16 cellular contexts compared by ENCODE assay signal in genomic region chr3:52036829-52037228, GRCh38. TPM values are rescaled to one million over a fixed set of nuclear protein-coding genes. Genes with fewer than 3 reads are reported as not detected.
DNase-seq lines count a peak whose midpoint lies in the region; ATAC-seq and TF ChIP-seq lines count a peak whose summit lies in the region.
"Had no signal": no experiment of that assay in that cellular context is flagged by ENCODE, and none has a peak within 500 bp of the region (broad histone marks: within the 10 kb centered on the region; RNA-seq: fewer than 3 reads in every experiment).

No MANE protein-coding gene starts in this region.

- H2BK120ac ChIP-seq in neuronal stem cell (ENCODE audit: low read depth, low read length): no peak overlapping the region

- no peaks in the 10 kb centered on the region for H3K9me3 Mint-ChIP-seq in activated T-cell treated with anti-CD3 and anti-CD28 coated beads, Interleukin-2, amount 50 U/mL, for 72 hours
- H3K9me3 Mint-ChIP-seq in activated T-cell treated with anti-CD3 and anti-CD28 coated beads, Interleukin-2, amount 50 U/mL, for 24 hours: no peaks in the 10 kb centered on the region
- H3K9me3 Mint-ChIP-seq: stimulated activated naive B cell treated with anti-CD40 and anti-IgM and Interleukin-4, amounts not matched to agents 10 μg/mL and 1 μg/mL and 100 μg/mL, for 72 hours had no signal

- peak overlapping the region; percentile 98 for H2AK5ac ChIP-seq in neuronal stem cell (ENCODE audit: low read depth, low read length)

- H3K36me3 ChIP-seq in OCI-LY1 (ENCODE audit: insufficient read depth, low read length): no peaks in the 10 kb centered on the region
- no peaks in the 10 kb centered on the region for H3K36me3 ChIP-seq in neuronal stem cell (replicated peaks in 1 of 2; ENCODE audit: control insufficient read depth in 2 of 2, insufficient read depth in 2 of 2, low read length in 2 of 2)
- no peaks in the 10 kb centered on the region for H3K36me3 ChIP-seq in adrenal gland (replicated peaks in 1 of 2)
- no peaks in the 10 kb centered on the region for H3K36me3 ChIP-seq in tibial nerve
- H3K36me3 ChIP-seq: uterus had no signal

- TF ChIP-seq POLR2A in adrenal gland (IDR thresholded peaks at IDR 0.05) (no peak), tibial nerve (IDR thresholded peaks at IDR 0.05) (no peak)

- H3K9me3 ChIP-seq in OCI-LY1 (ENCODE audit: low read length) (no peaks in the 10 kb centered on the region), neuronal stem cell (replicated peaks in 1 of 2; ENCODE audit: control insufficient read depth in 2 of 2, insufficient read depth in 1 of 2, low read depth in 1 of 2, low read length in 2 of 2) (no peaks in the 10 kb centered on the region), adrenal gland (replicated peaks in 1 of 3) (no peaks in the 10 kb centered on the region), tibial nerve (no peaks in the 10 kb centered on the region)
- H3K9me3 ChIP-seq: Caco-2, uterus had no signal

- TF ChIP-seq CTCF in OCI-LY1 (IDR thresholded peaks at IDR 0.05; ENCODE audit: low read length): peak; percentile 18; the same call in 1 of the 2 replicates
- no peak for TF ChIP-seq CTCF in dorsolateral prefrontal cortex (IDR thresholded peaks at IDR 0.05 in 54 of 56, conservative IDR thresholded peaks at IDR 0.05 in 2 of 56; ENCODE audit: low read depth in 1 of 56, partially characterized antibody in 56 of 56)
- no peak for TF ChIP-seq CTCF in adrenal gland (IDR thresholded peaks at IDR 0.05)
- no peak for TF ChIP-seq CTCF in tibial nerve (IDR thresholded peaks at IDR 0.05)

- H3K36me3 Mint-ChIP-seq in activated T-cell treated with anti-CD3 and anti-CD28 coated beads, Interleukin-2, amount 50 U/mL, for 72 hours (ENCODE audit: insufficient read depth in 2 of 2): no peaks in the 10 kb centered on the region
- H3K36me3 Mint-ChIP-seq in activated T-cell treated with anti-CD3 and anti-CD28 coated beads, Interleukin-2, amount 50 U/mL, for 24 hours (ENCODE audit: low read depth): no peaks in the 10 kb centered on the region
- H3K36me3 Mint-ChIP-seq: stimulated activated naive B cell treated with anti-CD40 and anti-IgM and Interleukin-4, amounts not matched to agents 10 μg/mL and 1 μg/mL and 100 μg/mL, for 72 hours had no signal

- intact Hi-C loops in dorsolateral prefrontal cortex (cut with DNase I) (no loop called here), adrenal gland (cut with DNase I) (no loop called here)

- H3K18ac ChIP-seq in neuronal stem cell (ENCODE audit: low read length): no peak overlapping the region

- no peak overlapping the region for H2BK5ac ChIP-seq in neuronal stem cell (ENCODE audit: low read length)

- H3K27ac Mint-ChIP-seq in activated T-cell treated with anti-CD3 and anti-CD28 coated beads, Interleukin-2, amount 50 U/mL, for 72 hours: no peak overlapping the region
- no peak overlapping the region for H3K27ac Mint-ChIP-seq in activated T-cell treated with anti-CD3 and anti-CD28 coated beads, Interleukin-2, amount 50 U/mL, for 24 hours
- H3K27ac Mint-ChIP-seq: stimulated activated naive B cell treated with anti-CD40 and anti-IgM and Interleukin-4, amounts not matched to agents 10 μg/mL and 1 μg/mL and 100 μg/mL, for 72 hours had no signal

- no peaks in the 10 kb centered on the region for H3F3A ChIP-seq in OCI-LY1 (ENCODE audit: insufficient read depth, low read length)

- no peak for DNase-seq in activated T-cell treated with anti-CD3 and anti-CD28 coated beads, Interleukin-2, amount 50 U/mL, for 72 hours
- no peak for DNase-seq in activated T-cell treated with anti-CD3 and anti-CD28 coated beads, Interleukin-2, amount 50 U/mL, for 24 hours
- DNase-seq in dorsolateral prefrontal cortex (no peak), neuronal stem cell (ENCODE audit: low spot score) (no peak), adrenal gland (no peak), tibial nerve (ENCODE audit: low spot score in 2 of 2) (no peak)
- DNase-seq: KG1, left ventricle myocardium superior, NCI-H1105 treated with DMSO at 0.1 percent for 48 hours, NCI-H2227 treated with DMSO at 0.1 percent for 48 hours, posterior cingulate gyrus, uterus had no signal

- H3K27me3 ChIP-seq in OCI-LY1 (ENCODE audit: insufficient read depth, low read length) (peaks cover 21% of the 10 kb centered on the region; the same call in 1 of the 2 replicates), dorsolateral prefrontal cortex (no peaks in the 10 kb centered on the region), neuronal stem cell (ENCODE audit: control insufficient read depth in 3 of 3, insufficient read depth in 3 of 3, low read depth in 1 of 3, low read length in 3 of 3) (peaks cover 0 to 80% (median 0%) of the 10 kb centered on the region in 3 experiments), adrenal gland (no peaks in the 10 kb centered on the region), tibial nerve (no peaks in the 10 kb centered on the region)
- H3K27me3 ChIP-seq: uterus had no signal

- ATAC-seq in activated T-cell treated with anti-CD3 and anti-CD28 coated beads, Interleukin-2, amount 50 U/mL, for 72 hours (replicated peaks in 1 of 2): peak; percentile 34 to 47
- ATAC-seq in HG02981 (IDR thresholded peaks at IDR 0.05; ENCODE audit: unreplicated experiment): no peak
- ATAC-seq: left ventricle myocardium superior had no signal

- WGBS in neuronal stem cell (ENCODE audit: extremely low coverage in 2 of 2, insufficient read length in 2 of 2, insufficient replicate concordance in 1 of 2), 2 donors: no CpG with 5 or more reads among the region's 5 CpGs
- WGBS in adrenal gland, 4 donors: 64 to 76% (median 73%) methylated on average over 2 to 5 of the region's 5 CpGs
- 61 to 70% methylated on average over 5 of the region's 5 CpGs for WGBS in tibial nerve, 2 donors

- no peak overlapping the region for H3K9ac ChIP-seq in OCI-LY1 (ENCODE audit: low read length)
- H3K9ac ChIP-seq in neuronal stem cell (ENCODE audit: low read depth, low read length, poor library complexity): no peak overlapping the region

- H2AFZ ChIP-seq in OCI-LY1 (ENCODE audit: low read length) (no peak overlapping the region), neuronal stem cell (ENCODE audit: low read length) (no peak overlapping the region)

- H3K79me2 ChIP-seq in OCI-LY1 (ENCODE audit: insufficient read depth, low read length): no peaks in the 10 kb centered on the region

- H3K4me3 ChIP-seq in OCI-LY1 (ENCODE audit: low read depth, low read length, poor library complexity, severe bottlenecking) (no peak overlapping the region), dorsolateral prefrontal cortex (no peak overlapping the region), neuronal stem cell (ENCODE audit: low read length in 2 of 2) (no peak overlapping the region), adrenal gland (no peak overlapping the region), tibial nerve (no peak overlapping the region)
- H3K4me3 ChIP-seq: uterus had no signal

- H3K27ac ChIP-seq in OCI-LY1 (ENCODE audit: low read depth, low read length, poor library complexity, severe bottlenecking) (no peak overlapping the region), dorsolateral prefrontal cortex (peak overlapping the region in 44 of 59 donors; percentile 27 to 100 (median 98)), neuronal stem cell (replicated peaks; ENCODE audit: low read length) (no peak overlapping the region), adrenal gland (no peak overlapping the region), tibial nerve (peak overlapping the region in 1 of 4 donors; percentile 9)
- H3K27ac ChIP-seq: uterus had no signal

- no peak overlapping the region for H2BK12ac ChIP-seq in neuronal stem cell (ENCODE audit: low read length)

- H3K14ac ChIP-seq in neuronal stem cell (ENCODE audit: low read length): no peak overlapping the region

- H3K4me1 ChIP-seq in OCI-LY1 (ENCODE audit: insufficient read depth, low read length, severe bottlenecking) (no peaks in the 10 kb centered on the region), neuronal stem cell (ENCODE audit: control insufficient read depth in 2 of 2, insufficient read depth in 1 of 2, low read depth in 1 of 2, low read length in 2 of 2) (peaks cover 11 to 13% of the 10 kb centered on the region in 2 donors), adrenal gland (replicated peaks in 1 of 2) (no peaks in the 10 kb centered on the region), tibial nerve (peaks cover 0 to 49% (median 37%) of the 10 kb centered on the region in 4 donors)
- H3K4me1 ChIP-seq: uterus had no signal

- peak overlapping the region; percentile 98 for H2BK15ac ChIP-seq in neuronal stem cell (ENCODE audit: low read length)

- no peaks in the 10 kb centered on the region for H3K27me3 Mint-ChIP-seq in activated T-cell treated with anti-CD3 and anti-CD28 coated beads, Interleukin-2, amount 50 U/mL, for 72 hours (ENCODE audit: low read depth)
- no peaks in the 10 kb centered on the region for H3K27me3 Mint-ChIP-seq in activated T-cell treated with anti-CD3 and anti-CD28 coated beads, Interleukin-2, amount 50 U/mL, for 24 hours

- no peaks in the 10 kb centered on the region for H4K20me1 ChIP-seq in OCI-LY1 (ENCODE audit: insufficient read depth, low read length)

- H3K4ac ChIP-seq in neuronal stem cell (ENCODE audit: low read length): no peak overlapping the region

- H4K91ac ChIP-seq in neuronal stem cell (ENCODE audit: low read depth, low read length, poor library complexity): no peak overlapping the region

- no peak for TF ChIP-seq EP300 in tibial nerve (IDR thresholded peaks at IDR 0.05)

- no peaks in the 10 kb centered on the region for H3K9me2 ChIP-seq in OCI-LY1 (ENCODE audit: low read depth, low read length)

- H4K8ac ChIP-seq in neuronal stem cell (ENCODE audit: low read depth, low read length): no peak overlapping the region

- H3K23ac ChIP-seq in neuronal stem cell (ENCODE audit: low read depth, low read length, poor library complexity): no peak overlapping the region

- H3K4me1 Mint-ChIP-seq in activated T-cell treated with anti-CD3 and anti-CD28 coated beads, Interleukin-2, amount 50 U/mL, for 72 hours (ENCODE audit: low read depth): peaks cover 3% of the 10 kb centered on the region
- H3K4me1 Mint-ChIP-seq in activated T-cell treated with anti-CD3 and anti-CD28 coated beads, Interleukin-2, amount 50 U/mL, for 24 hours (ENCODE audit: low read depth): peaks cover 1% of the 10 kb centered on the region

- H3K79me1 ChIP-seq in neuronal stem cell (ENCODE audit: low read depth, low read length): no peaks in the 10 kb centered on the region

- no peak overlapping the region for H3K4me3 Mint-ChIP-seq in activated T-cell treated with anti-CD3 and anti-CD28 coated beads, Interleukin-2, amount 50 U/mL, for 72 hours
- H3K4me3 Mint-ChIP-seq in activated T-cell treated with anti-CD3 and anti-CD28 coated beads, Interleukin-2, amount 50 U/mL, for 24 hours: no peak overlapping the region
- H3K4me3 Mint-ChIP-seq: stimulated activated naive B cell treated with anti-CD40 and anti-IgM and Interleukin-4, amounts not matched to agents 10 μg/mL and 1 μg/mL and 100 μg/mL, for 72 hours had no signal

- no peak overlapping the region for H3K4me2 ChIP-seq in OCI-LY1 (ENCODE audit: low read length)
- H3K4me2 ChIP-seq in neuronal stem cell (ENCODE audit: insufficient read depth, low read length, poor library complexity, severe bottlenecking): no peak overlapping the region

RNA-seq across cellular contexts. Expression of gene DUSP7, which starts 19.5 kb away (rescaled TPM):
- total RNA-seq in activated T-cell treated with anti-CD3 and anti-CD28 coated beads, Interleukin-2, amount 50 U/mL, for 72 hours: 10 to 100 TPM; 12.8 to 15.7 TPM
- 10 to 100 TPM; 29.0 to 90.9 (median 44.8) TPM for total RNA-seq in dorsolateral prefrontal cortex
- polyA plus RNA-seq in neuronal stem cell (2013, experiment 1 of 2): 13.5 TPM
- 13.8 TPM for polyA plus RNA-seq in neuronal stem cell (2013, experiment 2 of 2)
- 10 to 100 TPM; 11.6 to 35.0 (median 16.5) TPM for total RNA-seq in adrenal gland
- 10 to 100 TPM in 1 of 3 donors, 1 to 10 TPM in 2; 5.7 to 10.0 (median 7.7) TPM for polyA plus RNA-seq in adrenal gland
- total RNA-seq in tibial nerve: 10 to 100 TPM in 3 of 4 donors, 1 to 10 TPM in 1; 8.1 to 15.0 (median 11.5) TPM

RNA-seq across cellular contexts. Expression of gene RPL29, which starts 41.1 kb away (rescaled TPM):
- total RNA-seq in activated T-cell treated with anti-CD3 and anti-CD28 coated beads, Interleukin-2, amount 50 U/mL, for 72 hours: 1,000 to 10,000 TPM; 1,676 to 1,838 TPM
- total RNA-seq in dorsolateral prefrontal cortex (100 to 1,000 TPM; 154 to 416 (median 290) TPM), adrenal gland (1,000 to 10,000 TPM; 1,018 to 1,982 (median 1,315) TPM), tibial nerve (1,000 to 10,000 TPM in 3 of 4 donors, 100 to 1,000 TPM in 1; 809 to 1,472 (median 1,336) TPM)
- polyA plus RNA-seq in neuronal stem cell (2013, experiment 1 of 2): 2,500 TPM
- polyA plus RNA-seq in neuronal stem cell (2013, experiment 2 of 2): 2,467 TPM
- polyA plus RNA-seq in adrenal gland: 1,000 to 10,000 TPM in 2 of 3 donors, 100 to 1,000 TPM in 1; 947 to 3,421 (median 2,326) TPM

RNA-seq across cellular contexts. Expression of gene ACY1, which starts 53.5 kb away (rescaled TPM):
- total RNA-seq in activated T-cell treated with anti-CD3 and anti-CD28 coated beads, Interleukin-2, amount 50 U/mL, for 72 hours: 10 to 100 TPM; 30.2 to 42.4 TPM
- total RNA-seq in dorsolateral prefrontal cortex (10 to 100 TPM in 116 of 120 experiments, 1 to 10 TPM in 4; 8.1 to 33.2 (median 16.3) TPM), adrenal gland (100 to 1,000 TPM in 2 of 8 donors, 10 to 100 TPM in 6; 50.7 to 122 (median 80.0) TPM), tibial nerve (10 to 100 TPM; 32.2 to 61.0 (median 45.6) TPM)
- 7.8 TPM for polyA plus RNA-seq in neuronal stem cell (2013, experiment 1 of 2)
- polyA plus RNA-seq in neuronal stem cell (2013, experiment 2 of 2): 7.4 TPM
- polyA plus RNA-seq in adrenal gland: 10 to 100 TPM; 37.3 to 92.4 (median 49.1) TPM

Comparison
In these comparisons a context has a peak if more than half of its experiments do, and no peak if none do; other contexts are left out.
1. H3K27ac ChIP-seq: peak in dorsolateral prefrontal cortex (44 of 59); none in OCI-LY1 (single experiment), neuronal stem cell (single experiment) and adrenal gland (0 of 5).